24 cellular contexts compared by ENCODE assay signal in genomic region chr12:16297521-16297920, GRCh38. TPM values are rescaled to one million over a fixed set of nuclear protein-coding genes. Genes with fewer than 3 reads are reported as not detected.
"Had no signal": no experiment of that assay in that cellular context is flagged by ENCODE, and none has a peak within 500 bp of the region (broad histone marks: within the 10 kb centered on the region; RNA-seq: fewer than 3 reads in every experiment).

No MANE protein-coding gene starts in this region.

- DNase-seq: Kasumi-1, MM.1S, NCI-H1092 treated with DMSO at 0.1 percent for 48 hours, NCI-H1436, NCI-H187, NCI-H2029, NCI-H2081 treated with DMSO at 0.1 percent for 48 hours, NCI-H2171, NCI-H226, NCI-H446, NCI-H510A, NCI-H524 treated with DMSO at 0.1 percent for 48 hours, NCI-H69, NCI-H774, Right ventricle myocardium superior, RPMI8226, SIG-M5 had no signal

- H3K4me2 ChIP-seq: KMS-11 had no signal

- H3K27ac ChIP-seq: HL-60, KMS-11, SJSA1, SK-N-MC had no signal

- H3K4me3 Mint-ChIP-seq: IgD-negative memory B cell had no signal

- H3K27me3 Mint-ChIP-seq: IgD-negative memory B cell had no signal

- H3K36me3 Mint-ChIP-seq: IgD-negative memory B cell had no signal

- H3K27ac Mint-ChIP-seq: IgD-negative memory B cell had no signal

- H3K4me3 ChIP-seq: K562, SJSA1, SK-N-MC had no signal

- H3K27me3 ChIP-seq: SJSA1 had no signal

- H3K36me3 ChIP-seq: SJSA1 had no signal

- H3K4me1 ChIP-seq: SJSA1 had no signal

- ATAC-seq: K562 had no signal

RNA-seq across cellular contexts. Expression of gene SLC15A5, which starts 20.0 kb away (rescaled TPM):
- total RNA-seq: K562, M059J, Right ventricle myocardium superior, SJSA1 had no signal
- polyA plus RNA-seq: IgD-negative memory B cell, K562 had no signal

RNA-seq across cellular contexts. Expression of gene MGST1, which starts 49.9 kb away (rescaled TPM):
- total RNA-seq: SJSA1 had no signal
- polyA plus RNA-seq: IgD-negative memory B cell had no signal
